In the genomic region with DNA sequence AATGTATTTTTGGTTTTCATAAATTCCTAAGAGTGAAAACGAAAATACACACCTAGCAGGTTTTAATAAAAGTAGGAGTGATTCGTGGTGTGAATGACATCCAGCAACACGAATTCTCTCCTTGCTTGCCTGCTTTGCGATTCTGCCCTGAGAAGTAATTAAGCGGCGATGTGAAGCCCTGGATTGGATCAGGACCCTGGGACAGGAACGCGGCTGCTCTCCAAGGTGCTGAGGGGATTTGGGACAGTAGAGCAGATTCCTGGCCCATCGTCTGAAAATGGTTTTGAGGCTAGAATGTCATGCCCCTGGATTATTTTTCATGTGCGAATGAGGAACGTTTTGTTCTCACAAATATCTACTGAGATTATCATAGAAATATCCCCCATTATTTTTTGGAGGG, we compare ENCODE assay signal across 1 cellular context.
TF ChIP-seq lines count a peak whose summit lies in the region.

No MANE protein-coding gene starts in this region.

TF ChIP-seq in WTC11, 78 proteins besides CTCF, POLR2A, EP300 and RAD21 (continued from another document and continues in another):
- TF ChIP-seq, protein P1, sequence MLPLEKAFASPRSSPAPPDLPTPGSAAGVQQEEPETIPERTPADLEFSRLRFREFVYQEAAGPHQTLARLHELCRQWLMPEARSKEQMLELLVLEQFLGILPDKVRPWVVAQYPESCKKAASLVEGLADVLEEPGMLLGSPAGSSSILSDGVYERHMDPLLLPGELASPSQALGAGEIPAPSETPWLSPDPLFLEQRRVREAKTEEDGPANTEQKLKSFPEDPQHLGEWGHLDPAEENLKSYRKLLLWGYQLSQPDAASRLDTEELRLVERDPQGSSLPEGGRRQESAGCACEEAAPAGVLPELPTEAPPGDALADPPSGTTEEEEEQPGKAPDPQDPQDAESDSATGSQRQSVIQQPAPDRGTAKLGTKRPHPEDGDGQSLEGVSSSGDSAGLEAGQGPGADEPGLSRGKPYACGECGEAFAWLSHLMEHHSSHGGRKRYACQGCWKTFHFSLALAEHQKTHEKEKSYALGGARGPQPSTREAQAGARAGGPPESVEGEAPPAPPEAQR (CRISPR knock-in tag; IDR thresholded peaks at IDR 0.05), result no peak
- TF ChIP-seq OVOL2 (CRISPR knock-in tag; IDR thresholded peaks at IDR 0.05; ENCODE audit: borderline replicate concordance) (no peak), MXD4 (CRISPR knock-in tag; IDR thresholded peaks at IDR 0.05; ENCODE audit: borderline replicate concordance) (no peak), CBFB (CRISPR knock-in tag; IDR thresholded peaks at IDR 0.05; ENCODE audit: low read depth) (no peak), ELF4 (CRISPR knock-in tag; IDR thresholded peaks at IDR 0.05; ENCODE audit: low read depth) (no peak), ZNF219 (CRISPR knock-in tag; IDR thresholded peaks at IDR 0.05; ENCODE audit: borderline replicate concordance) (no peak), TCF7 (CRISPR knock-in tag; IDR thresholded peaks at IDR 0.05; ENCODE audit: low read depth) (no peak), FOXK1 (CRISPR knock-in tag; IDR thresholded peaks at IDR 0.05) (0 out of 2 replicates have a peak, but pooled peaks have one; percentile 52), EMX1 (CRISPR knock-in tag; IDR thresholded peaks at IDR 0.05) (no peak), ETV6 (CRISPR knock-in tag; IDR thresholded peaks at IDR 0.05) (no peak), NR1H2 (CRISPR knock-in tag; IDR thresholded peaks at IDR 0.05) (no peak), ZNF232 (CRISPR knock-in tag; IDR thresholded peaks at IDR 0.05) (peak; percentile 89; the same call in 1 of the 2 replicates), JUN (CRISPR knock-in tag; IDR thresholded peaks at IDR 0.05) (peak; percentile 88), HMGA2 (CRISPR knock-in tag; IDR thresholded peaks at IDR 0.05) (no peak), ZNF396 (CRISPR knock-in tag; IDR thresholded peaks at IDR 0.05; ENCODE audit: borderline replicate concordance) (no peak), ZNF121 (CRISPR knock-in tag; IDR thresholded peaks at IDR 0.05) (peak; percentile 98), TP53 (CRISPR knock-in tag; IDR thresholded peaks at IDR 0.05) (0 out of 2 replicates have a peak, but pooled peaks have one; percentile 54), IRF2 (CRISPR knock-in tag; IDR thresholded peaks at IDR 0.05; ENCODE audit: borderline replicate concordance, low read depth) (no peak), ESRRA (CRISPR knock-in tag; IDR thresholded peaks at IDR 0.05; ENCODE audit: borderline replicate concordance) (0 out of 2 replicates have a peak, but pooled peaks have one; percentile 53), GRHL2 (CRISPR knock-in tag; IDR thresholded peaks at IDR 0.05; ENCODE audit: insufficient replicate concordance, severe bottlenecking) (no peak)
- TF ChIP-seq, protein P2, sequence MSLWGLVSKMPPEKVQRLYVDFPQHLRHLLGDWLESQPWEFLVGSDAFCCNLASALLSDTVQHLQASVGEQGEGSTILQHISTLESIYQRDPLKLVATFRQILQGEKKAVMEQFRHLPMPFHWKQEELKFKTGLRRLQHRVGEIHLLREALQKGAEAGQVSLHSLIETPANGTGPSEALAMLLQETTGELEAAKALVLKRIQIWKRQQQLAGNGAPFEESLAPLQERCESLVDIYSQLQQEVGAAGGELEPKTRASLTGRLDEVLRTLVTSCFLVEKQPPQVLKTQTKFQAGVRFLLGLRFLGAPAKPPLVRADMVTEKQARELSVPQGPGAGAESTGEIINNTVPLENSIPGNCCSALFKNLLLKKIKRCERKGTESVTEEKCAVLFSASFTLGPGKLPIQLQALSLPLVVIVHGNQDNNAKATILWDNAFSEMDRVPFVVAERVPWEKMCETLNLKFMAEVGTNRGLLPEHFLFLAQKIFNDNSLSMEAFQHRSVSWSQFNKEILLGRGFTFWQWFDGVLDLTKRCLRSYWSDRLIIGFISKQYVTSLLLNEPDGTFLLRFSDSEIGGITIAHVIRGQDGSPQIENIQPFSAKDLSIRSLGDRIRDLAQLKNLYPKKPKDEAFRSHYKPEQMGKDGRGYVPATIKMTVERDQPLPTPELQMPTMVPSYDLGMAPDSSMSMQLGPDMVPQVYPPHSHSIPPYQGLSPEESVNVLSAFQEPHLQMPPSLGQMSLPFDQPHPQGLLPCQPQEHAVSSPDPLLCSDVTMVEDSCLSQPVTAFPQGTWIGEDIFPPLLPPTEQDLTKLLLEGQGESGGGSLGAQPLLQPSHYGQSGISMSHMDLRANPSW (CRISPR knock-in tag; conservative IDR thresholded peaks at IDR 0.05; ENCODE audit: low read depth), result no peak
- TF ChIP-seq, protein P3, sequence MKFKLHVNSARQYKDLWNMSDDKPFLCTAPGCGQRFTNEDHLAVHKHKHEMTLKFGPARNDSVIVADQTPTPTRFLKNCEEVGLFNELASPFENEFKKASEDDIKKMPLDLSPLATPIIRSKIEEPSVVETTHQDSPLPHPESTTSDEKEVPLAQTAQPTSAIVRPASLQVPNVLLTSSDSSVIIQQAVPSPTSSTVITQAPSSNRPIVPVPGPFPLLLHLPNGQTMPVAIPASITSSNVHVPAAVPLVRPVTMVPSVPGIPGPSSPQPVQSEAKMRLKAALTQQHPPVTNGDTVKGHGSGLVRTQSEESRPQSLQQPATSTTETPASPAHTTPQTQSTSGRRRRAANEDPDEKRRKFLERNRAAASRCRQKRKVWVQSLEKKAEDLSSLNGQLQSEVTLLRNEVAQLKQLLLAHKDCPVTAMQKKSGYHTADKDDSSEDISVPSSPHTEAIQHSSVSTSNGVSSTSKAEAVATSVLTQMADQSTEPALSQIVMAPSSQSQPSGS (CRISPR knock-in tag; IDR thresholded peaks at IDR 0.05; ENCODE audit: borderline replicate concordance, low read depth), result no peak
- TF ChIP-seq, protein P4, sequence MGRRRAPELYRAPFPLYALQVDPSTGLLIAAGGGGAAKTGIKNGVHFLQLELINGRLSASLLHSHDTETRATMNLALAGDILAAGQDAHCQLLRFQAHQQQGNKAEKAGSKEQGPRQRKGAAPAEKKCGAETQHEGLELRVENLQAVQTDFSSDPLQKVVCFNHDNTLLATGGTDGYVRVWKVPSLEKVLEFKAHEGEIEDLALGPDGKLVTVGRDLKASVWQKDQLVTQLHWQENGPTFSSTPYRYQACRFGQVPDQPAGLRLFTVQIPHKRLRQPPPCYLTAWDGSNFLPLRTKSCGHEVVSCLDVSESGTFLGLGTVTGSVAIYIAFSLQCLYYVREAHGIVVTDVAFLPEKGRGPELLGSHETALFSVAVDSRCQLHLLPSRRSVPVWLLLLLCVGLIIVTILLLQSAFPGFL (CRISPR knock-in tag; IDR thresholded peaks at IDR 0.05; ENCODE audit: borderline replicate concordance), result no peak
- TF ChIP-seq, protein P5, sequence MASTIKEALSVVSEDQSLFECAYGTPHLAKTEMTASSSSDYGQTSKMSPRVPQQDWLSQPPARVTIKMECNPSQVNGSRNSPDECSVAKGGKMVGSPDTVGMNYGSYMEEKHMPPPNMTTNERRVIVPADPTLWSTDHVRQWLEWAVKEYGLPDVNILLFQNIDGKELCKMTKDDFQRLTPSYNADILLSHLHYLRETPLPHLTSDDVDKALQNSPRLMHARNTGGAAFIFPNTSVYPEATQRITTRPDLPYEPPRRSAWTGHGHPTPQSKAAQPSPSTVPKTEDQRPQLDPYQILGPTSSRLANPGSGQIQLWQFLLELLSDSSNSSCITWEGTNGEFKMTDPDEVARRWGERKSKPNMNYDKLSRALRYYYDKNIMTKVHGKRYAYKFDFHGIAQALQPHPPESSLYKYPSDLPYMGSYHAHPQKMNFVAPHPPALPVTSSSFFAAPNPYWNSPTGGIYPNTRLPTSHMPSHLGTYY (CRISPR knock-in tag; IDR thresholded peaks at IDR 0.05), result no peak
- TF ChIP-seq, protein P6, sequence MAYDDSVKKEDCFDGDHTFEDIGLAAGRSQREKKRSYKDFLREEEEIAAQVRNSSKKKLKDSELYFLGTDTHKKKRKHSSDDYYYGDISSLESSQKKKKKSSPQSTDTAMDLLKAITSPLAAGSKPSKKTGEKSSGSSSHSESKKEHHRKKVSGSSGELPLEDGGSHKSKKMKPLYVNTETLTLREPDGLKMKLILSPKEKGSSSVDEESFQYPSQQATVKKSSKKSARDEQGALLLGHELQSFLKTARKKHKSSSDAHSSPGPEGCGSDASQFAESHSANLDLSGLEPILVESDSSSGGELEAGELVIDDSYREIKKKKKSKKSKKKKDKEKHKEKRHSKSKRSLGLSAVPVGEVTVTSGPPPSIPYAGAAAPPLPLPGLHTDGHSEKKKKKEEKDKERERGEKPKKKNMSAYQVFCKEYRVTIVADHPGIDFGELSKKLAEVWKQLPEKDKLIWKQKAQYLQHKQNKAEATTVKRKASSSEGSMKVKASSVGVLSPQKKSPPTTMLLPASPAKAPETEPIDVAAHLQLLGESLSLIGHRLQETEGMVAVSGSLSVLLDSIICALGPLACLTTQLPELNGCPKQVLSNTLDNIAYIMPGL (CRISPR knock-in tag; IDR thresholded peaks at IDR 0.05), result no peak; the same call in 1 of the 2 replicates
- TF ChIP-seq, protein P7, sequence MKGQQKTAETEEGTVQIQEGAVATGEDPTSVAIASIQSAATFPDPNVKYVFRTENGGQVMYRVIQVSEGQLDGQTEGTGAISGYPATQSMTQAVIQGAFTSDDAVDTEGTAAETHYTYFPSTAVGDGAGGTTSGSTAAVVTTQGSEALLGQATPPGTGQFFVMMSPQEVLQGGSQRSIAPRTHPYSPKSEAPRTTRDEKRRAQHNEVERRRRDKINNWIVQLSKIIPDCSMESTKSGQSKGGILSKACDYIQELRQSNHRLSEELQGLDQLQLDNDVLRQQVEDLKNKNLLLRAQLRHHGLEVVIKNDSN (CRISPR knock-in tag; IDR thresholded peaks at IDR 0.05), result peak; percentile 68; the same call in 1 of the 2 replicates
- TF ChIP-seq, protein P8, sequence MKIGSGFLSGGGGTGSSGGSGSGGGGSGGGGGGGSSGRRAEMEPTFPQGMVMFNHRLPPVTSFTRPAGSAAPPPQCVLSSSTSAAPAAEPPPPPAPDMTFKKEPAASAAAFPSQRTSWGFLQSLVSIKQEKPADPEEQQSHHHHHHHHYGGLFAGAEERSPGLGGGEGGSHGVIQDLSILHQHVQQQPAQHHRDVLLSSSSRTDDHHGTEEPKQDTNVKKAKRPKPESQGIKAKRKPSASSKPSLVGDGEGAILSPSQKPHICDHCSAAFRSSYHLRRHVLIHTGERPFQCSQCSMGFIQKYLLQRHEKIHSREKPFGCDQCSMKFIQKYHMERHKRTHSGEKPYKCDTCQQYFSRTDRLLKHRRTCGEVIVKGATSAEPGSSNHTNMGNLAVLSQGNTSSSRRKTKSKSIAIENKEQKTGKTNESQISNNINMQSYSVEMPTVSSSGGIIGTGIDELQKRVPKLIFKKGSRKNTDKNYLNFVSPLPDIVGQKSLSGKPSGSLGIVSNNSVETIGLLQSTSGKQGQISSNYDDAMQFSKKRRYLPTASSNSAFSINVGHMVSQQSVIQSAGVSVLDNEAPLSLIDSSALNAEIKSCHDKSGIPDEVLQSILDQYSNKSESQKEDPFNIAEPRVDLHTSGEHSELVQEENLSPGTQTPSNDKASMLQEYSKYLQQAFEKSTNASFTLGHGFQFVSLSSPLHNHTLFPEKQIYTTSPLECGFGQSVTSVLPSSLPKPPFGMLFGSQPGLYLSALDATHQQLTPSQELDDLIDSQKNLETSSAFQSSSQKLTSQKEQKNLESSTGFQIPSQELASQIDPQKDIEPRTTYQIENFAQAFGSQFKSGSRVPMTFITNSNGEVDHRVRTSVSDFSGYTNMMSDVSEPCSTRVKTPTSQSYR (CRISPR knock-in tag; IDR thresholded peaks at IDR 0.05), result 0 out of 2 replicates have a peak, but pooled peaks have one; percentile 33
- TF ChIP-seq, protein P9, sequence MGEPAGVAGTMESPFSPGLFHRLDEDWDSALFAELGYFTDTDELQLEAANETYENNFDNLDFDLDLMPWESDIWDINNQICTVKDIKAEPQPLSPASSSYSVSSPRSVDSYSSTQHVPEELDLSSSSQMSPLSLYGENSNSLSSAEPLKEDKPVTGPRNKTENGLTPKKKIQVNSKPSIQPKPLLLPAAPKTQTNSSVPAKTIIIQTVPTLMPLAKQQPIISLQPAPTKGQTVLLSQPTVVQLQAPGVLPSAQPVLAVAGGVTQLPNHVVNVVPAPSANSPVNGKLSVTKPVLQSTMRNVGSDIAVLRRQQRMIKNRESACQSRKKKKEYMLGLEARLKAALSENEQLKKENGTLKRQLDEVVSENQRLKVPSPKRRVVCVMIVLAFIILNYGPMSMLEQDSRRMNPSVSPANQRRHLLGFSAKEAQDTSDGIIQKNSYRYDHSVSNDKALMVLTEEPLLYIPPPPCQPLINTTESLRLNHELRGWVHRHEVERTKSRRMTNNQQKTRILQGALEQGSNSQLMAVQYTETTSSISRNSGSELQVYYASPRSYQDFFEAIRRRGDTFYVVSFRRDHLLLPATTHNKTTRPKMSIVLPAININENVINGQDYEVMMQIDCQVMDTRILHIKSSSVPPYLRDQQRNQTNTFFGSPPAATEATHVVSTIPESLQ (CRISPR knock-in tag; IDR thresholded peaks at IDR 0.05), result no peak
- TF ChIP-seq, protein P10, sequence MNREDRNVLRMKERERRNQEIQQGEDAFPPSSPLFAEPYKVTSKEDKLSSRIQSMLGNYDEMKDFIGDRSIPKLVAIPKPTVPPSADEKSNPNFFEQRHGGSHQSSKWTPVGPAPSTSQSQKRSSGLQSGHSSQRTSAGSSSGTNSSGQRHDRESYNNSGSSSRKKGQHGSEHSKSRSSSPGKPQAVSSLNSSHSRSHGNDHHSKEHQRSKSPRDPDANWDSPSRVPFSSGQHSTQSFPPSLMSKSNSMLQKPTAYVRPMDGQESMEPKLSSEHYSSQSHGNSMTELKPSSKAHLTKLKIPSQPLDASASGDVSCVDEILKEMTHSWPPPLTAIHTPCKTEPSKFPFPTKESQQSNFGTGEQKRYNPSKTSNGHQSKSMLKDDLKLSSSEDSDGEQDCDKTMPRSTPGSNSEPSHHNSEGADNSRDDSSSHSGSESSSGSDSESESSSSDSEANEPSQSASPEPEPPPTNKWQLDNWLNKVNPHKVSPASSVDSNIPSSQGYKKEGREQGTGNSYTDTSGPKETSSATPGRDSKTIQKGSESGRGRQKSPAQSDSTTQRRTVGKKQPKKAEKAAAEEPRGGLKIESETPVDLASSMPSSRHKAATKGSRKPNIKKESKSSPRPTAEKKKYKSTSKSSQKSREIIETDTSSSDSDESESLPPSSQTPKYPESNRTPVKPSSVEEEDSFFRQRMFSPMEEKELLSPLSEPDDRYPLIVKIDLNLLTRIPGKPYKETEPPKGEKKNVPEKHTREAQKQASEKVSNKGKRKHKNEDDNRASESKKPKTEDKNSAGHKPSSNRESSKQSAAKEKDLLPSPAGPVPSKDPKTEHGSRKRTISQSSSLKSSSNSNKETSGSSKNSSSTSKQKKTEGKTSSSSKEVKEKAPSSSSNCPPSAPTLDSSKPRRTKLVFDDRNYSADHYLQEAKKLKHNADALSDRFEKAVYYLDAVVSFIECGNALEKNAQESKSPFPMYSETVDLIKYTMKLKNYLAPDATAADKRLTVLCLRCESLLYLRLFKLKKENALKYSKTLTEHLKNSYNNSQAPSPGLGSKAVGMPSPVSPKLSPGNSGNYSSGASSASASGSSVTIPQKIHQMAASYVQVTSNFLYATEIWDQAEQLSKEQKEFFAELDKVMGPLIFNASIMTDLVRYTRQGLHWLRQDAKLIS (CRISPR knock-in tag; IDR thresholded peaks at IDR 0.05; ENCODE audit: borderline replicate concordance), result no peak
- TF ChIP-seq, protein P11, sequence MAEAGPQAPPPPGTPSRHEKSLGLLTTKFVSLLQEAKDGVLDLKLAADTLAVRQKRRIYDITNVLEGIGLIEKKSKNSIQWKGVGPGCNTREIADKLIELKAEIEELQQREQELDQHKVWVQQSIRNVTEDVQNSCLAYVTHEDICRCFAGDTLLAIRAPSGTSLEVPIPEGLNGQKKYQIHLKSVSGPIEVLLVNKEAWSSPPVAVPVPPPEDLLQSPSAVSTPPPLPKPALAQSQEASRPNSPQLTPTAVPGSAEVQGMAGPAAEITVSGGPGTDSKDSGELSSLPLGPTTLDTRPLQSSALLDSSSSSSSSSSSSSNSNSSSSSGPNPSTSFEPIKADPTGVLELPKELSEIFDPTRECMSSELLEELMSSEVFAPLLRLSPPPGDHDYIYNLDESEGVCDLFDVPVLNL (CRISPR knock-in tag; IDR thresholded peaks at IDR 0.05; ENCODE audit: borderline replicate concordance, low read depth), result no peak
